37 cellular contexts compared by ENCODE assay signal in the genomic region with DNA sequence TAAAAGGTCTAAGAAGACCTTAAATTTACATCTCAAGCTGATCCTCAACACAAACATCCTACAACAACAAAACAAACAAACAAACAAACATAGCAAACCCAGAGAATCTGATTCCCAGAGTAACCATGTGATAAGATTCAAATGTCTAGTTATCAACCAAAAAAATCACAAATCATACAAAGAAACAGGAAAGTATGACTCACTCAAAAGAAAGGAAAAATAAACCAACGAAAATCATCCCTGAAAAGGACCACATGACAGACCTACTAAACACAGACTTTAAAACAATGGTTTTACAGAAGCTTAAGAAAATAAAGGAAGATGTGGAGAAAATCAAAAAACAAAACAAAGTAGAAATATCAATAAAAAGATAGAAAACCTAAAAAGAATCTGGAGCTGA. TPM values are rescaled to one million over a fixed set of nuclear protein-coding genes. Genes with fewer than 3 reads are reported as not detected.
"Had no signal": no experiment of that assay in that cellular context is flagged by ENCODE, and none has a peak within 500 bp of the region (broad histone marks: within the 10 kb centered on the region; RNA-seq: fewer than 3 reads in every experiment).

No MANE protein-coding gene starts in this region.

- H3K4me1 ChIP-seq: esophagus muscularis mucosa, foreskin keratinocyte, gastroesophageal sphincter, left lung, neural progenitor cell, parathyroid adenoma, thyroid gland had no signal

- H3K36me3 ChIP-seq: esophagus muscularis mucosa, gastroesophageal sphincter, heart left ventricle, neural progenitor cell, stomach, thyroid gland had no signal

- DNase-seq: cortex of kidney; dorsolateral prefrontal cortex; effector CD4-positive, alpha-beta T cell; endodermal cell; foreskin keratinocyte; heart left ventricle; left cardiac atrium; left lung; mammary epithelial cell; mesendoderm; midbrain; naive thymus-derived CD4-positive, alpha-beta T cell; stimulated activated CD4-positive, alpha-beta T cell treated with anti-CD3 and anti-CD28 coated beads, Interleukin-12 subunit alpha, Interleukin-12 subunit beta, amount 100 ng/mL, for 4 hours; stimulated activated CD4-positive, alpha-beta T cell treated with anti-CD3 and anti-CD28 coated beads, Interleukin-1b, Interleukin-23, amount 100 ng/mL, for 48 hours; stimulated activated CD4-positive, alpha-beta T cell treated with anti-CD3 and anti-CD28 coated beads, Interleukin-4, amount 100 ng/mL, for 1 hour; stimulated activated CD8-positive, alpha-beta memory T cell treated with anti-CD3 and anti-CD28 coated beads, Interleukin-4, amount 100 ng/mL, for 48 hours; stimulated activated naive CD4-positive, alpha-beta T cell treated with Interleukin-2 at 50 U/mL for 16 hours; stomach; thyroid gland; trophoblast cell had no signal

- H3K27ac ChIP-seq: dorsolateral prefrontal cortex, esophagus muscularis mucosa, foreskin keratinocyte, gastroesophageal sphincter, heart left ventricle, hepatocyte, left lung, neural progenitor cell, parathyroid adenoma, stomach, thyroid gland had no signal

- H3K27me3 ChIP-seq: dorsolateral prefrontal cortex, esophagus muscularis mucosa, foreskin keratinocyte, gastroesophageal sphincter, heart left ventricle, hepatocyte, left lung, neural progenitor cell, stomach, thyroid gland had no signal

- H3K9me3 ChIP-seq: thyroid gland had no signal

- H3K4me3 ChIP-seq: dorsolateral prefrontal cortex, esophagus muscularis mucosa, gastroesophageal sphincter, heart left ventricle, hepatocyte, left lung, neural progenitor cell, smooth muscle cell, stomach, thyroid gland had no signal

RNA-seq across cellular contexts. Expression of a gene that starts 18.1 kb away (rescaled TPM):
- total RNA-seq: endodermal cell, fibroblast of lung, osteoblast, progenitor cell of endocrine pancreas, temporal lobe had no signal

RNA-seq across cellular contexts. Expression of a gene that starts 36.8 kb away (rescaled TPM):
- total RNA-seq: dorsolateral prefrontal cortex; endodermal cell; epithelial cell of proximal tubule; esophagus muscularis mucosa; fibroblast of lung; foreskin keratinocyte; gastroesophageal sphincter; heart left ventricle; hepatocyte; kidney epithelial cell; left cardiac atrium; left lung; lower leg skin; mammary epithelial cell; mucosa of gallbladder; naive thymus-derived CD4-positive, alpha-beta T cell; osteoblast; progenitor cell of endocrine pancreas; sciatic nerve; smooth muscle cell; subcutaneous adipose tissue; temporal lobe; thyroid gland; ureter had no signal
